In the genomic region with DNA sequence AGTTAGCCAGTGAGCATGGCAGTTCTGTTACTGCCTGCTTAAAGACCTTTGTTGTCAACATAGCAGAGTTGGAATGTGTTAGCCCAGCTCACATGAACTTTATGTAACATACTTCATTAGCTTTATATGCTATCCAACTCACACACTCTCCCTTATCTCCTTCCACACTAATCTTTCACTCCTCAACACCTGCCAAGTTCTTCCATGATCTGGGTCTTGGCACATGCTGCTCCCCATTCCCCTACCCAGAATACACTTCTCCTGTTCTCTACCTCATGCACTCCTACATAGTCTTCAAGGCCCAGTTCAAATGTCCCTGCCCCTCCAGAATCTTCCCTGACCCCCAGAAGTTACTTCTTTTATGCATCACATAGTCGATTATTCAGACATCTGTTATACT, we compare ENCODE assay signal across 20 cellular contexts.
DNase-seq lines count a peak whose midpoint lies in the region; ATAC-seq, FAIRE-seq and TF ChIP-seq lines count a peak whose summit lies in the region.
"Had no signal": no experiment of that assay in that cellular context is flagged by ENCODE, and none has a peak within 500 bp of the region (broad histone marks: within the 10 kb centered on the region; RNA-seq: fewer than 3 reads in every experiment).

No MANE protein-coding gene starts in this region.

- TF ChIP-seq POLR2A in stomach (IDR thresholded peaks at IDR 0.05): no peak

- 56 to 93% (median 74%) methylated on average over 1 of the region's 1 CpG for WGBS in stomach, 5 donors

- no peak for ATAC-seq in lower lobe of right lung

- POLR2A ChIA-PET in HEK293 (lab: Yijun Ruan, JAX): no interaction called here

- TF ChIP-seq EP300 in stomach (IDR thresholded peaks at IDR 0.05): no peak

- H3K36me3 ChIP-seq in HEK293 (ENCODE audit: control insufficient read depth in 2 of 2, insufficient read depth in 1 of 2, low read length in 2 of 2) (no peaks in the 10 kb centered on the region), stomach (no peaks in the 10 kb centered on the region), lower lobe of right lung (no peaks in the 10 kb centered on the region)
- H3K36me3 ChIP-seq: HAP-1, Peyer's patch had no signal

- no peak for FAIRE-seq in HTR-8/SVneo (lab: Jason Lieb, UNC)
- FAIRE-seq: GM12878 had no signal

- CTCF ChIA-PET in HEK293 (lab: Yijun Ruan, JAX): interaction anchor here (2.6 kb wide), 1 partner anchor 13 kb away, joined by 16 read pairs; no protein-coding TSS in a partner anchor

- H3K9me3 ChIP-seq in HEK293 (ENCODE audit: control insufficient read depth, insufficient read depth, low read depth, low read length): no peaks in the 10 kb centered on the region
- no peaks in the 10 kb centered on the region for H3K9me3 ChIP-seq in stomach
- no peaks in the 10 kb centered on the region for H3K9me3 ChIP-seq in lower lobe of right lung
- H3K9me3 ChIP-seq: HAP-1, Peyer's patch had no signal

- H3K4me3 ChIP-seq in HEK293 (ENCODE audit: low read depth, low read length) (no peak overlapping the region), fibroblast of the aortic adventitia (ENCODE audit: low read depth, low read length) (no peak overlapping the region), stomach (no peak overlapping the region), lower lobe of right lung (no peak overlapping the region)
- H3K4me3 ChIP-seq: GM12878, HAP-1, Peyer's patch had no signal

- intact Hi-C loops in stomach (cut with DNase I; ENCODE audit: low total_unique reads) (no loop called here), lower lobe of right lung (cut with DNase I) (no loop called here)

- DNase-seq in NCI-H226: peak; percentile 36
- peak; percentile 43 for DNase-seq in fibroblast of the aortic adventitia (ENCODE audit: low read depth)
- peak; percentile 64 for DNase-seq in stomach
- no peak for DNase-seq in substantia nigra (lab: John Stamatoyannopoulos, UW)
- DNase-seq in HTR-8/SVneo (ENCODE audit: insufficient read length, low spot score): no peak
- DNase-seq in lower lobe of right lung: no peak
- DNase-seq: ACHN; C1 segment of cervical spinal cord; CD8-positive, alpha-beta memory T cell; DMS53; EL; NCI-H1105 treated with DMSO at 0.1 percent for 48 hours; NCI-H1694; NCI-H2081 treated with DMSO at 0.1 percent for 48 hours; NCI-H748 treated with DMSO at 0.1 percent for 48 hours; NK-92 treated with Interleukin-12 subunit alpha and Interleukin-12 subunit beta, amount 100 ng/mL, for 24 hours; Peyer's patch had no signal

- TF ChIP-seq CTCF in HEK293 (tag by site-specific recombination; IDR thresholded peaks at IDR 0.05) (no peak), fibroblast of the aortic adventitia (IDR thresholded peaks at IDR 0.05; ENCODE audit: insufficient read depth, low read length) (no peak), stomach (IDR thresholded peaks at IDR 0.05) (no peak), lower lobe of right lung (IDR thresholded peaks at IDR 0.05) (no peak)

- no peaks in the 10 kb centered on the region for H3K27me3 ChIP-seq in stomach
- no peaks in the 10 kb centered on the region for H3K27me3 ChIP-seq in lower lobe of right lung (ENCODE audit: low read depth)
- H3K27me3 ChIP-seq: Peyer's patch had no signal

- H3K27ac ChIP-seq in HEK293 (ENCODE audit: extremely low read depth, low read depth, low read length) (no peak overlapping the region), stomach (peak overlapping the region; percentile 36 to 84 (median 76)), substantia nigra (ENCODE audit: low read depth, low read length, poor library complexity, severe bottlenecking) (no peak overlapping the region), lower lobe of right lung (no peak overlapping the region)
- H3K27ac ChIP-seq: Peyer's patch had no signal

- H3K4me1 ChIP-seq in HEK293 (ENCODE audit: control insufficient read depth, insufficient read depth, low read length) (no peaks in the 10 kb centered on the region; the same call in 1 of the 2 replicates), stomach (peaks cover 33 to 55% (median 44%) of the 10 kb centered on the region in 4 donors), lower lobe of right lung (peaks cover 21% of the 10 kb centered on the region)
- H3K4me1 ChIP-seq: HAP-1 had no signal

TF ChIP-seq in HEK293, 187 proteins besides CTCF, POLR2A, EP300 and RAD21:
- no peak for TF ChIP-seq ZNF146 (tag by site-specific recombination; IDR thresholded peaks at IDR 0.05)
- peak; percentile 57; the same call in 1 of the 2 replicates for TF ChIP-seq ZFP3 (tag by site-specific recombination; IDR thresholded peaks at IDR 0.05; ENCODE audit: low read depth)
- TF ChIP-seq ZNF433 (tag by site-specific recombination; IDR thresholded peaks at IDR 0.05; ENCODE audit: low read depth): no peak

Comparison
In these comparisons a context has a peak if more than half of its experiments do, and no peak if none do; other contexts are left out.
1. H3K27ac ChIP-seq: peak in stomach (5 of 5); none in HEK293 (single experiment), substantia nigra (single experiment) and lower lobe of right lung (single experiment).
2. DNase-seq: peak in NCI-H226 (single experiment), fibroblast of the aortic adventitia (single experiment) and stomach (single experiment); none in substantia nigra (0 of 49), HTR-8/SVneo (single experiment) and lower lobe of right lung (single experiment).